ENCODE assay signal across 12 cellular contexts in the genomic region with DNA sequence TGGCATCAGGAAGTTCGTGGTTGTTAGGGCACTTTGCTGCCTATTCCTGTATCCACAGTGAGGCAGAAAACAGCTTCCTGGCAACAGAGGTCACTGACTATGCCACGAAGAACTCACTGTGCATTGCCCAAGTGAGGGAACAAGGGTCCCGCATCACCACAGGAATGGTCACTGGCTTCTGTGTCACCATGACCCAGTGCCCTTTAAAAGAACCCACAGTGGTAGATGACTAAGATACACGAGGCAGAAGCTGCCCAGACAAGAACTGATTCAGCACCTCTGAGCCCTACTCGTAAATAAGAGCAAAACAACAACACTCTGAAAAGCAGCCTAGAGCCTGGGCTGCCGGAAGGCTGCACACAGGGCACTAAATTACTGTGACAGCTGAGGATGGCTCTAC.
DNase-seq lines count a peak whose midpoint lies in the region; ATAC-seq and TF ChIP-seq lines count a peak whose summit lies in the region.
"Had no signal": no experiment of that assay in that cellular context is flagged by ENCODE, and none has a peak within 500 bp of the region (broad histone marks: within the 10 kb centered on the region; RNA-seq: fewer than 3 reads in every experiment).

No MANE protein-coding gene starts in this region.

- no peaks in the 10 kb centered on the region for H3K27me3 ChIP-seq in RWPE2 (ENCODE audit: insufficient read depth, poor library complexity, severe bottlenecking)
- no peaks in the 10 kb centered on the region for H3K27me3 ChIP-seq in skeletal muscle satellite cell (ENCODE audit: control insufficient read depth, insufficient read depth, low read length)
- no peaks in the 10 kb centered on the region for H3K27me3 ChIP-seq in uterus
- no peaks in the 10 kb centered on the region for H3K27me3 ChIP-seq in sigmoid colon

- no peak overlapping the region for H3K4me3 Mint-ChIP-seq in activated CD8-positive, alpha-beta T cell treated with anti-CD3 and anti-CD28 coated beads for 36 hours
- no peak overlapping the region for H3K4me3 Mint-ChIP-seq in activated CD8-positive, alpha-beta T cell treated with anti-CD3 and anti-CD28 coated beads, Interleukin-2, amount 10 ng/mL, durations not matched to agents 7 days and 5 days
- H3K4me3 Mint-ChIP-seq: natural killer cell had no signal

- POLR2A ChIA-PET in activated CD8-positive, alpha-beta T cell treated with anti-CD3 and anti-CD28 coated beads for 36 hours (lab: Charles Lee) = no interaction called here
- POLR2A ChIA-PET in activated CD8-positive, alpha-beta T cell treated with anti-CD3 and anti-CD28 coated beads, Interleukin-2, amount 10 ng/mL, durations not matched to agents 7 days and 5 days (lab: Charles Lee) = no interaction called here

- no peak overlapping the region for H3K9ac ChIP-seq in skeletal muscle satellite cell (ENCODE audit: low read depth, low read length)

- H3K4me2 ChIP-seq in skeletal muscle satellite cell (ENCODE audit: low read length) = peak overlapping the region; percentile 44

- no peaks in the 10 kb centered on the region for H3K9me3 Mint-ChIP-seq in activated CD8-positive, alpha-beta T cell treated with anti-CD3 and anti-CD28 coated beads for 36 hours
- no peaks in the 10 kb centered on the region for H3K9me3 Mint-ChIP-seq in activated CD8-positive, alpha-beta T cell treated with anti-CD3 and anti-CD28 coated beads, Interleukin-2, amount 10 ng/mL, durations not matched to agents 7 days and 5 days (ENCODE audit: insufficient read depth)
- H3K9me3 Mint-ChIP-seq: natural killer cell had no signal

- H3K4me1 ChIP-seq in RWPE2 (ENCODE audit: insufficient read depth, poor library complexity, severe bottlenecking) (no peaks in the 10 kb centered on the region), skeletal muscle satellite cell (ENCODE audit: control insufficient read depth, insufficient read depth, low read length) (peaks cover 20% of the 10 kb centered on the region), uterus (no peaks in the 10 kb centered on the region), sigmoid colon (peaks cover 0 to 7% (median 6%) of the 10 kb centered on the region in 4 donors)

- DNase-seq in activated CD8-positive, alpha-beta T cell treated with anti-CD3 and anti-CD28 coated beads for 36 hours = no peak
- no peak for DNase-seq in activated CD8-positive, alpha-beta T cell treated with anti-CD3 and anti-CD28 coated beads, Interleukin-2, amount 10 ng/mL, durations not matched to agents 7 days and 5 days
- DNase-seq in RWPE2 (ENCODE audit: low spot score) (no peak), foreskin fibroblast (peak; percentile 85 to 90), uterus (no peak), sigmoid colon (no peak), KG1 (lab: John Stamatoyannopoulos, UW) (no peak)
- DNase-seq: activated CD8-positive, alpha-beta memory T cell treated with anti-CD3 and anti-CD28 coated beads for 24 hours; natural killer cell; NCI-H1694 had no signal

- H3K9me3 ChIP-seq in RWPE2 (ENCODE audit: severe bottlenecking) (no peaks in the 10 kb centered on the region), skeletal muscle satellite cell (replicated peaks; ENCODE audit: low read length) (no peaks in the 10 kb centered on the region), uterus (no peaks in the 10 kb centered on the region), sigmoid colon (no peaks in the 10 kb centered on the region)

- H3K27ac ChIP-seq in RWPE2 (ENCODE audit: poor library complexity, severe bottlenecking) (no peak overlapping the region), uterus (no peak overlapping the region), sigmoid colon (no peak overlapping the region)
- H3K27ac ChIP-seq: SK-N-MC had no signal

- no peaks in the 10 kb centered on the region for H3K36me3 Mint-ChIP-seq in activated CD8-positive, alpha-beta T cell treated with anti-CD3 and anti-CD28 coated beads for 36 hours (ENCODE audit: low read depth)
- H3K36me3 Mint-ChIP-seq in activated CD8-positive, alpha-beta T cell treated with anti-CD3 and anti-CD28 coated beads, Interleukin-2, amount 10 ng/mL, durations not matched to agents 7 days and 5 days (ENCODE audit: low read depth) = no peaks in the 10 kb centered on the region
- H3K36me3 Mint-ChIP-seq: natural killer cell had no signal

- TF ChIP-seq POLR2A in uterus (IDR thresholded peaks at IDR 0.05) (no peak), sigmoid colon (IDR thresholded peaks at IDR 0.05) (no peak)

- TF ChIP-seq CTCF in activated CD8-positive, alpha-beta T cell treated with anti-CD3 and anti-CD28 coated beads for 36 hours (IDR thresholded peaks at IDR 0.05) = no peak
- TF ChIP-seq CTCF in RWPE2 (IDR thresholded peaks at IDR 0.05; ENCODE audit: poor library complexity, severe bottlenecking) (no peak), foreskin fibroblast (IDR thresholded peaks at IDR 0.05; ENCODE audit: low read depth, low read length) (no peak), uterus (IDR thresholded peaks at IDR 0.05) (no peak), sigmoid colon (IDR thresholded peaks at IDR 0.05) (no peak)

- H3K4me1 Mint-ChIP-seq in activated CD8-positive, alpha-beta T cell treated with anti-CD3 and anti-CD28 coated beads for 36 hours (ENCODE audit: low read depth) = no peaks in the 10 kb centered on the region
- H3K4me1 Mint-ChIP-seq in activated CD8-positive, alpha-beta T cell treated with anti-CD3 and anti-CD28 coated beads, Interleukin-2, amount 10 ng/mL, durations not matched to agents 7 days and 5 days (ENCODE audit: low read depth) = no peaks in the 10 kb centered on the region
- H3K4me1 Mint-ChIP-seq: natural killer cell had no signal

- H3K4me3 ChIP-seq in RWPE2 (ENCODE audit: severe bottlenecking) (no peak overlapping the region), foreskin fibroblast (ENCODE audit: low read depth in 1 of 2, low read length in 2 of 2) (no peak overlapping the region), skeletal muscle satellite cell (ENCODE audit: low read length) (no peak overlapping the region), uterus (no peak overlapping the region), sigmoid colon (no peak overlapping the region)
- H3K4me3 ChIP-seq: SK-N-MC had no signal

- WGBS in sigmoid colon, 2 donors = 43 to 57% methylated on average over 6 of the region's 6 CpGs

- H3K36me3 ChIP-seq in RWPE2 (ENCODE audit: low read depth) (no peaks in the 10 kb centered on the region), skeletal muscle satellite cell (ENCODE audit: insufficient read depth, low read length) (no peaks in the 10 kb centered on the region), uterus (no peaks in the 10 kb centered on the region), sigmoid colon (peaks cover 0 to 10% (median 0%) of the 10 kb centered on the region in 4 donors)

- CTCF ChIA-PET in activated CD8-positive, alpha-beta T cell treated with anti-CD3 and anti-CD28 coated beads for 36 hours (lab: Charles Lee) = interaction anchor here (0.6 kb wide), 1 partner anchor 11 kb away, joined by 3 read pairs; no protein-coding TSS in a partner anchor
- CTCF ChIA-PET in activated CD8-positive, alpha-beta T cell treated with anti-CD3 and anti-CD28 coated beads, Interleukin-2, amount 10 ng/mL, durations not matched to agents 7 days and 5 days (lab: Charles Lee) = no interaction called here

- no peak for TF ChIP-seq EP300 in sigmoid colon (IDR thresholded peaks at IDR 0.05)

- intact Hi-C loops in activated CD8-positive, alpha-beta T cell treated with anti-CD3 and anti-CD28 coated beads for 36 hours (cut with micrococcal nuclease) = no loop called here
- intact Hi-C loops in uterus (cut with DNase I; ENCODE audit: low total_unique reads) (no loop called here), sigmoid colon (cut with DNase I) (no loop called here)

- no peaks in the 10 kb centered on the region for H3K27me3 Mint-ChIP-seq in activated CD8-positive, alpha-beta T cell treated with anti-CD3 and anti-CD28 coated beads for 36 hours
- H3K27me3 Mint-ChIP-seq in activated CD8-positive, alpha-beta T cell treated with anti-CD3 and anti-CD28 coated beads, Interleukin-2, amount 10 ng/mL, durations not matched to agents 7 days and 5 days (ENCODE audit: low read depth) = no peaks in the 10 kb centered on the region

- H3K27ac Mint-ChIP-seq in activated CD8-positive, alpha-beta T cell treated with anti-CD3 and anti-CD28 coated beads for 36 hours = no peak overlapping the region
- H3K27ac Mint-ChIP-seq in activated CD8-positive, alpha-beta T cell treated with anti-CD3 and anti-CD28 coated beads, Interleukin-2, amount 10 ng/mL, durations not matched to agents 7 days and 5 days = no peak overlapping the region
- H3K27ac Mint-ChIP-seq: natural killer cell had no signal

- peak; percentile 34 for ATAC-seq in activated CD8-positive, alpha-beta T cell treated with anti-CD3 and anti-CD28 coated beads for 36 hours
- no peak for ATAC-seq in activated CD8-positive, alpha-beta T cell treated with anti-CD3 and anti-CD28 coated beads, Interleukin-2, amount 10 ng/mL, durations not matched to agents 7 days and 5 days
- ATAC-seq in RWPE2 (ENCODE audit: low read depth) = peak; percentile 58; the same call in 2 of the 3 replicates
- ATAC-seq: natural killer cell had no signal

Comparison
In these comparisons a context has a peak if more than half of its experiments do, and no peak if none do; other contexts are left out.
1. DNase-seq: peak in foreskin fibroblast (2 of 2); none in activated CD8-positive, alpha-beta T cell treated with anti-CD3 and anti-CD28 coated beads for 36 hours (single experiment), activated CD8-positive, alpha-beta T cell treated with anti-CD3 and anti-CD28 coated beads, Interleukin-2, amount 10 ng/mL, durations not matched to agents 7 days and 5 days (single experiment), RWPE2 (single experiment), uterus (0 of 2), sigmoid colon (single experiment) and KG1 (single experiment).